ENCODE assay signal across 17 cellular contexts in genomic region chr2:36520431-36520830, GRCh38.
DNase-seq lines count a peak whose midpoint lies in the region; TF ChIP-seq lines count a peak whose summit lies in the region.
"Had no signal": no experiment of that assay in that cellular context is flagged by ENCODE, and none has a peak within 500 bp of the region (broad histone marks: within the 10 kb centered on the region; RNA-seq: fewer than 3 reads in every experiment).

No MANE protein-coding gene starts in this region.

- BruUV-seq in Caco-2 (replicated peaks; lab: Mats Ljungman, UMichigan), result no TSS peak

- no peaks in the 10 kb centered on the region for H3K9me3 ChIP-seq in Caco-2
- no peaks in the 10 kb centered on the region for H3K9me3 ChIP-seq in GM23248 (ENCODE audit: low read depth)
- no peaks in the 10 kb centered on the region for H3K9me3 ChIP-seq in neutrophil
- H3K9me3 ChIP-seq: BLaER1 had no signal

- H3K4me3 Mint-ChIP-seq in Caco-2 (ENCODE audit: unreplicated experiment), result no peak overlapping the region
- H3K4me3 Mint-ChIP-seq: CD14-positive monocyte; CD4-positive, alpha-beta memory T cell; GM23338 had no signal

- H3K27me3 ChIP-seq in Caco-2 (replicated peaks; ENCODE audit: control insufficient read depth, insufficient read depth, low read length), result no peaks in the 10 kb centered on the region
- no peaks in the 10 kb centered on the region for H3K27me3 ChIP-seq in GM23248 (replicated peaks; ENCODE audit: insufficient read depth)
- no peaks in the 10 kb centered on the region for H3K27me3 ChIP-seq in neutrophil
- H3K27me3 ChIP-seq: BLaER1 had no signal

- H4K20me1 ChIP-seq in GM23248 (ENCODE audit: insufficient read depth), result no peaks in the 10 kb centered on the region
- H4K20me1 ChIP-seq: BLaER1 had no signal

- H2AFZ ChIP-seq in GM23248, result no peak overlapping the region
- H2AFZ ChIP-seq: GM23338 had no signal

- H3K27ac ChIP-seq in GM23248, result peak overlapping the region; percentile 23
- peak overlapping the region; percentile 35 for H3K27ac ChIP-seq in neutrophil
- H3K27ac ChIP-seq: BLaER1, HL-60 had no signal

- CTCF ChIA-PET in Caco-2 (lab: Charles Lee), result no interaction called here

- peak overlapping the region; percentile 37 for H3K27ac Mint-ChIP-seq in Caco-2 (ENCODE audit: unreplicated experiment)
- H3K27ac Mint-ChIP-seq: CD4-positive, alpha-beta memory T cell; GM23338 had no signal

- H3K9me3 Mint-ChIP-seq in Caco-2 (ENCODE audit: unreplicated experiment), result no peaks in the 10 kb centered on the region
- H3K9me3 Mint-ChIP-seq: CD14-positive monocyte; CD4-positive, alpha-beta memory T cell; GM23338 had no signal

- POLR2A ChIA-PET in Caco-2 (lab: Charles Lee), result no interaction called here

- in situ Hi-C loops in GM23248 (cut with MboI), result no loop called here

- no peak for DNase-seq in Caco-2
- no peak for DNase-seq in GM23248
- DNase-seq in NCI-H2107 treated with DMSO at 0.1 percent for 48 hours (lab: John Stamatoyannopoulos, UW; ENCODE audit: unreplicated experiment), result no peak
- no peak for DNase-seq in NOMO-1 treated with DMSO at 0.1 percent for 48 hours (lab: John Stamatoyannopoulos, UW; ENCODE audit: unreplicated experiment)
- DNase-seq in NK-92 treated with Interleukin-12 subunit alpha and Interleukin-12 subunit beta, amount 100 ng/mL, for 24 hours (lab: John Stamatoyannopoulos, UW), result no peak
- DNase-seq: Calu3; CD4-positive, alpha-beta memory T cell; DMS79 treated with DMSO at 0.1 percent for 48 hours; EL; HCEC 1CT had no signal

- H3K4me2 ChIP-seq in GM23248 (ENCODE audit: unreplicated experiment), result no peak overlapping the region
- H3K4me2 ChIP-seq: BLaER1, GM23338 had no signal

- H3K27me3 Mint-ChIP-seq in Caco-2 (ENCODE audit: insufficient read depth, unreplicated experiment), result no peaks in the 10 kb centered on the region
- H3K27me3 Mint-ChIP-seq: CD4-positive, alpha-beta memory T cell had no signal

- H3K9ac ChIP-seq in GM23248, result no peak overlapping the region
- H3K9ac ChIP-seq: BLaER1 had no signal

- H3K4me3 ChIP-seq in Caco-2 (ENCODE audit: low read depth, low read length) (no peak overlapping the region), GM23248 (no peak overlapping the region), neutrophil (ENCODE audit: low read depth in 1 of 2, low read length in 1 of 2) (no peak overlapping the region)
- H3K4me3 ChIP-seq: BLaER1, GM12878, GM23338, K562 had no signal

- TF ChIP-seq CTCF in Caco-2 (IDR thresholded peaks at IDR 0.05; ENCODE audit: insufficient read depth in 1 of 2, low read depth in 1 of 2, low read length in 1 of 2, severe bottlenecking in 1 of 2, unreplicated experiment in 1 of 2), result no peak
- no peak for TF ChIP-seq CTCF in neutrophil (IDR thresholded peaks at IDR 0.05)

- intact Hi-C loops in Caco-2 (cut with micrococcal nuclease; ENCODE audit: unreplicated experiment), result no loop called here

- H3F3A ChIP-seq in GM23248 (ENCODE audit: insufficient read depth), result peaks cover 100% of the 10 kb centered on the region

- H3K4me1 Mint-ChIP-seq in Caco-2 (ENCODE audit: low read depth, unreplicated experiment), result peaks cover 23% of the 10 kb centered on the region
- H3K4me1 Mint-ChIP-seq: CD4-positive, alpha-beta memory T cell; GM23338 had no signal

- H3K36me3 Mint-ChIP-seq in Caco-2 (ENCODE audit: insufficient read depth, unreplicated experiment), result peaks cover 99% of the 10 kb centered on the region

- H3K4me1 ChIP-seq in Caco-2 (no peaks in the 10 kb centered on the region; the same call in 1 of the 2 replicates), GM23248 (ENCODE audit: insufficient read depth) (no peaks in the 10 kb centered on the region), neutrophil (ENCODE audit: control insufficient read depth in 1 of 2, insufficient read depth in 1 of 2, low read depth in 1 of 2, low read length in 1 of 2) (peaks cover 14 to 17% of the 10 kb centered on the region in 2 experiments)
- H3K4me1 ChIP-seq: BLaER1 had no signal

- H3K9me2 ChIP-seq in GM23248 (ENCODE audit: insufficient read depth), result no peaks in the 10 kb centered on the region

- H3K79me2 ChIP-seq in GM23248 (ENCODE audit: insufficient read depth), result peaks cover 81% of the 10 kb centered on the region

- H3K36me3 ChIP-seq in Caco-2 (ENCODE audit: control insufficient read depth, insufficient read depth, low read length) (peaks cover 3% of the 10 kb centered on the region), GM23248 (ENCODE audit: low read depth) (peaks cover 97% of the 10 kb centered on the region), neutrophil (peaks cover 9% of the 10 kb centered on the region)

- 96 to 98% methylated on average over 4 of the region's 4 CpGs for WGBS in GM23248 (ENCODE audit: low coverage in 1 of 2, low lambda C conversion rate in 2 of 2, missing lambda C conversion rate in 2 of 2), 2 experiments
